8 cellular contexts compared by ENCODE assay signal in the genomic region with DNA sequence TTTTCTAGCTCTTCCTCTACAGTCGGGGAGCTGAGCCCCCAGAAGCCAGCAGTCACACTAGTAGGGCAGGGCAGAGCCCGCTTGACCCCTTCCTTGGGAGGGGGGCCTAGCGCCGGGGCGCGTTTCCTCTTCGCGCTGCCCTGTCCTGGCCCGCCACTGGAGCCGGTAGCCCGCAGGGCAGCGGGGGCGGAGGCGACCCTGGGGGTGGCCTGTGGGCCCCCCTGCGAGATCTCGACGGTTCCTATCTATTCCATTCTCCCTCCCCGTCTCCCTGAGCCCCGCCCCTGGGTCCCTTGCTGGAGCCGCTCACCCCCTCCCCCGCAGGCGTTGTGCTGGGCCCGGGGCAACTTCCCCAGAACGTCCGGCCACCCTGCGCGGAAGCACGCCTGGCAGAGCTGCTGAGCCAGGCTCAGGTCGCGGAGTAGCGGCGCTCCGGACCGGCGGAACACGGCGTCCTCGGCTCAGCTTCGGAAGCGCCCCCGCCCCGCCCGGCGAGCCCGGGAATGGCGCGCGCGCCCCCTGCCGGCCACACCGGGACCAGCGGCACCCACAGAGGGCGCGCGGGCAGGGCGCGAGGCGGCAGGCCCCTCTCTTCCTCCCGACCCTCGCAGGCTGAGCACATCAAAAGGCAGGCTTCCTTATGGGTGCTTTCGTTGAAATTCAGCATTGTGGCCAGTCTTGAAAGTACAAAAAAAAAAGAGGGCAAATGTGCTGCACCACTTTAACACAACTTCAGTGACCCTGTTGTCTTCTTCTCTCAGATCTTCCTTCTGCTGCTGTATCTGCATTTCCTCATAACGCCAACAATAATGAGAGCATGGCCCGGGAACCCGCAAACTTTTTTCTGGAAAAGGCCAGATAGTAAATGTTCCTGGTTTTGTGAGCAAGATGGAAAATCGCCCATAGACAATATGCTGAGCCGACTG.
DNase-seq lines count a peak whose midpoint lies in the region; ATAC-seq and TF ChIP-seq lines count a peak whose summit lies in the region.

No MANE protein-coding gene starts in this region.

- H3K36me3 ChIP-seq in ACC112 (ENCODE audit: insufficient read depth, low read length) (no peaks in the 10 kb centered on the region), mucosa of descending colon (ENCODE audit: low read depth) (no peaks in the 10 kb centered on the region)

- no peak overlapping the region for H3K27ac Mint-ChIP-seq in activated CD8-positive, alpha-beta memory T cell treated with anti-CD3 and anti-CD28 coated beads, Interleukin-2, amount 10 ng/mL, durations not matched to agents 7 days and 5 days
- no peak overlapping the region for H3K27ac Mint-ChIP-seq in stimulated activated effector memory CD8-positive, alpha-beta T cell treated with anti-CD3 and anti-CD28 coated beads, Interleukin-12 subunit alpha, Interleukin-12 subunit beta, amount 100 ng/mL, for 72 hours

- H3K79me2 ChIP-seq in ACC112 (ENCODE audit: control insufficient read depth, insufficient read depth, low read length, unreplicated experiment), result no peaks in the 10 kb centered on the region

- H3K4me3 Mint-ChIP-seq in activated CD8-positive, alpha-beta memory T cell treated with anti-CD3 and anti-CD28 coated beads, Interleukin-2, amount 10 ng/mL, durations not matched to agents 7 days and 5 days, result no peak overlapping the region
- H3K4me3 Mint-ChIP-seq in stimulated activated effector memory CD8-positive, alpha-beta T cell treated with anti-CD3 and anti-CD28 coated beads, Interleukin-12 subunit alpha, Interleukin-12 subunit beta, amount 100 ng/mL, for 72 hours, result no peak overlapping the region

- H3K4me1 Mint-ChIP-seq in activated CD8-positive, alpha-beta memory T cell treated with anti-CD3 and anti-CD28 coated beads, Interleukin-2, amount 10 ng/mL, durations not matched to agents 7 days and 5 days, result peaks cover 3% of the 10 kb centered on the region
- H3K4me1 Mint-ChIP-seq in stimulated activated effector memory CD8-positive, alpha-beta T cell treated with anti-CD3 and anti-CD28 coated beads, Interleukin-12 subunit alpha, Interleukin-12 subunit beta, amount 100 ng/mL, for 72 hours, result no peaks in the 10 kb centered on the region

- intact Hi-C loops in mucosa of descending colon (cut with DNase I, micrococcal nuclease), result no loop called here

- H3K27me3 Mint-ChIP-seq in activated CD8-positive, alpha-beta memory T cell treated with anti-CD3 and anti-CD28 coated beads, Interleukin-2, amount 10 ng/mL, durations not matched to agents 7 days and 5 days, result peaks cover 11% of the 10 kb centered on the region

- H3K9me3 Mint-ChIP-seq in activated CD8-positive, alpha-beta memory T cell treated with anti-CD3 and anti-CD28 coated beads, Interleukin-2, amount 10 ng/mL, durations not matched to agents 7 days and 5 days (ENCODE audit: low read depth), result no peaks in the 10 kb centered on the region
- H3K9me3 Mint-ChIP-seq in stimulated activated effector memory CD8-positive, alpha-beta T cell treated with anti-CD3 and anti-CD28 coated beads, Interleukin-12 subunit alpha, Interleukin-12 subunit beta, amount 100 ng/mL, for 72 hours, result no peaks in the 10 kb centered on the region

- no peaks in the 10 kb centered on the region for H3K9me3 ChIP-seq in mucosa of descending colon

- no peaks in the 10 kb centered on the region for H3K27me3 ChIP-seq in ACC112 (ENCODE audit: insufficient read depth, low read length)

- ATAC-seq in GM18505 (IDR thresholded peaks at IDR 0.05; ENCODE audit: unreplicated experiment) (peak; percentile 94), HG02885 (IDR thresholded peaks at IDR 0.05; ENCODE audit: poor library complexity, unreplicated experiment) (peak; percentile 91), mucosa of descending colon (peak; percentile 98)
- peak; percentile 57 for ATAC-seq in activated CD8-positive, alpha-beta memory T cell treated with anti-CD3 and anti-CD28 coated beads, Interleukin-2, amount 10 ng/mL, durations not matched to agents 7 days and 5 days
- peak; percentile 63 for ATAC-seq in stimulated activated effector memory CD8-positive, alpha-beta T cell treated with anti-CD3 and anti-CD28 coated beads, Interleukin-12 subunit alpha, Interleukin-12 subunit beta, amount 100 ng/mL, for 72 hours

- peak; percentile 92 for TF ChIP-seq CTCF in mucosa of descending colon (IDR thresholded peaks at IDR 0.05)

- peaks cover 9% of the 10 kb centered on the region for H3K4me1 ChIP-seq in ACC112 (ENCODE audit: control insufficient read depth, insufficient read depth, low read length, unreplicated experiment)
- H3K4me1 ChIP-seq in mucosa of descending colon (ENCODE audit: low read depth), result peaks cover 8% of the 10 kb centered on the region

- H3K27ac ChIP-seq in ACC112 (ENCODE audit: low read depth, low read length), result peak overlapping the region; percentile 61

- H3K4me3 ChIP-seq in ACC112 (ENCODE audit: low read depth, low read length), result peak overlapping the region; percentile 77
- H3K4me3 ChIP-seq in mucosa of descending colon, result peak overlapping the region; percentile 29

- DNase-seq in NCI-H2171 (lab: John Stamatoyannopoulos, UW) (peak; percentile 54), erythroblast (lab: John Stamatoyannopoulos, UW) (peak; percentile 64 to 78), mucosa of descending colon (peak; percentile 82 to 84 (median 84))
- no peak for DNase-seq in activated CD8-positive, alpha-beta memory T cell treated with anti-CD3 and anti-CD28 coated beads, Interleukin-2, amount 10 ng/mL, durations not matched to agents 7 days and 5 days
- DNase-seq in stimulated activated effector memory CD8-positive, alpha-beta T cell treated with anti-CD3 and anti-CD28 coated beads, Interleukin-12 subunit alpha, Interleukin-12 subunit beta, amount 100 ng/mL, for 72 hours (ENCODE audit: low spot score in 2 of 2), result peak in 1 of 2 donors; percentile 21

- H2AFZ ChIP-seq in ACC112 (ENCODE audit: low read length, unreplicated experiment), result peak overlapping the region; percentile 88

- TF ChIP-seq POLR2A in GM18505 (IDR thresholded peaks at IDR 0.05; ENCODE audit: borderline replicate concordance, extremely low read depth, insufficient read depth, insufficient read length) (no peak), erythroblast (IDR thresholded peaks at IDR 0.05; ENCODE audit: low read length) (no peak)

- H3K36me3 Mint-ChIP-seq in activated CD8-positive, alpha-beta memory T cell treated with anti-CD3 and anti-CD28 coated beads, Interleukin-2, amount 10 ng/mL, durations not matched to agents 7 days and 5 days, result no peaks in the 10 kb centered on the region
- no peaks in the 10 kb centered on the region for H3K36me3 Mint-ChIP-seq in stimulated activated effector memory CD8-positive, alpha-beta T cell treated with anti-CD3 and anti-CD28 coated beads, Interleukin-12 subunit alpha, Interleukin-12 subunit beta, amount 100 ng/mL, for 72 hours

- CTCF ChIA-PET in activated CD8-positive, alpha-beta memory T cell treated with anti-CD3 and anti-CD28 coated beads, Interleukin-2, amount 10 ng/mL, durations not matched to agents 7 days and 5 days (lab: Charles Lee), result interaction anchor here (0.8 to 1.2 kb wide), 3 partner anchors 10 to 1363 kb away, joined by 3 to 6 read pairs (median 4); no protein-coding TSS in a partner anchor
